Comparison of ENCODE assay signal across 33 cellular contexts in genomic region chr1:15441247-15441646, GRCh38. TPM values are rescaled to one million over a fixed set of nuclear protein-coding genes. Genes with fewer than 3 reads are reported as not detected.
"Had no signal": no experiment of that assay in that cellular context is flagged by ENCODE, and none has a peak within 500 bp of the region (broad histone marks: within the 10 kb centered on the region; RNA-seq: fewer than 3 reads in every experiment).

No MANE protein-coding gene starts in this region.

- H3K27ac ChIP-seq: colonic mucosa, dorsolateral prefrontal cortex, epithelial cell of prostate, esophagus squamous epithelium, gastrocnemius medialis, heart right ventricle, left lung, lower lobe of right lung had no signal

- H3K9me3 ChIP-seq: colonic mucosa, esophagus squamous epithelium, gastrocnemius medialis, heart right ventricle, left lung, lower lobe of right lung, mucosa of descending colon had no signal

- H3K4me1 Mint-ChIP-seq: endodermal cell, mesothelial cell of epicardium had no signal

- H3K4me1 ChIP-seq: colonic mucosa, esophagus squamous epithelium, gastrocnemius medialis, left lung, lower lobe of right lung had no signal

- H3K4me3 ChIP-seq: colonic mucosa, dorsolateral prefrontal cortex, esophagus squamous epithelium, gastrocnemius medialis, heart right ventricle, left lung, lower lobe of right lung, mucosa of descending colon had no signal

- H3K9me3 Mint-ChIP-seq: dendritic cell treated with granulocyte-macrophage colony-stimulating factor and Interleukin-4, amounts not matched to agents 40 ng/mL and 50 ng/mL, for 4 days; effector memory CD8-positive, alpha-beta T cell; endodermal cell; mesothelial cell of epicardium had no signal

- H3K4me3 Mint-ChIP-seq: dendritic cell treated with granulocyte-macrophage colony-stimulating factor and Interleukin-4, amounts not matched to agents 40 ng/mL and 50 ng/mL, for 4 days; effector memory CD8-positive, alpha-beta T cell; endodermal cell; mesothelial cell of epicardium had no signal

- H3K36me3 Mint-ChIP-seq: mesothelial cell of epicardium had no signal

- DNase-seq: colonic mucosa; cortex of kidney; dorsolateral prefrontal cortex; effector CD8-positive, alpha-beta T cell; effector memory CD8-positive, alpha-beta T cell; endodermal cell; erythroblast; esophagus squamous epithelium; foreskin fibroblast; foreskin melanocyte; gastrocnemius medialis; glutamatergic neuron; head of caudate nucleus; heart right ventricle; hippocampal formation; left cardiac atrium; left lung; left ventricle myocardium superior; lower lobe of right lung; mesenchymal stem cell; mucosa of descending colon had no signal

- H3K27ac Mint-ChIP-seq: dendritic cell treated with granulocyte-macrophage colony-stimulating factor and Interleukin-4, amounts not matched to agents 40 ng/mL and 50 ng/mL, for 4 days; effector memory CD8-positive, alpha-beta T cell; endodermal cell; mesothelial cell of epicardium had no signal

- H3K27me3 ChIP-seq: colonic mucosa, dorsolateral prefrontal cortex, gastrocnemius medialis had no signal

- H3K36me3 ChIP-seq: colonic mucosa, esophagus squamous epithelium, gastrocnemius medialis, heart right ventricle, left lung, lower lobe of right lung had no signal

- ATAC-seq: effector memory CD8-positive, alpha-beta T cell; esophagus mucosa; gastrocnemius medialis; heart right ventricle; left cardiac atrium; left lung; left ventricle myocardium superior; lower lobe of right lung; mucosa of descending colon had no signal

RNA-seq across cellular contexts. Expression of gene CTRC, which starts 3.0 kb away (rescaled TPM):
- total RNA-seq: chondrocyte, endodermal cell, esophagus mucosa, esophagus squamous epithelium, glomerular endothelial cell, kidney epithelial cell, left cardiac atrium, left ventricle myocardium superior, lower leg skin, lower lobe of right lung, lung microvascular endothelial cell, mucosa of descending colon had no signal
- polyA plus RNA-seq: keratinocyte had no signal

RNA-seq across cellular contexts. Expression of gene CELA2A, which starts 15.3 kb away (rescaled TPM):
- total RNA-seq: chondrocyte, dorsolateral prefrontal cortex, endodermal cell, esophagus squamous epithelium, gastrocnemius medialis, glomerular endothelial cell, kidney epithelial cell, left cardiac atrium, left lung, left ventricle myocardium superior, lower leg skin, lower lobe of right lung, lung microvascular endothelial cell, mesothelial cell of epicardium, mucosa of descending colon, myocyte had no signal
- polyA plus RNA-seq: keratinocyte had no signal

RNA-seq across cellular contexts. Expression of gene CELA2B, which starts 34.7 kb away (rescaled TPM):
- total RNA-seq: chondrocyte, dorsolateral prefrontal cortex, endodermal cell, esophagus mucosa, esophagus squamous epithelium, gastrocnemius medialis, glomerular endothelial cell, heart right ventricle, kidney epithelial cell, left cardiac atrium, left ventricle myocardium superior, lower lobe of right lung, lung microvascular endothelial cell, mesenteric fat pad, mesothelial cell of epicardium, mucosa of descending colon had no signal
- polyA plus RNA-seq: heart right ventricle, keratinocyte had no signal
